ENCODE assay signal across 8 cellular contexts in the genomic region with DNA sequence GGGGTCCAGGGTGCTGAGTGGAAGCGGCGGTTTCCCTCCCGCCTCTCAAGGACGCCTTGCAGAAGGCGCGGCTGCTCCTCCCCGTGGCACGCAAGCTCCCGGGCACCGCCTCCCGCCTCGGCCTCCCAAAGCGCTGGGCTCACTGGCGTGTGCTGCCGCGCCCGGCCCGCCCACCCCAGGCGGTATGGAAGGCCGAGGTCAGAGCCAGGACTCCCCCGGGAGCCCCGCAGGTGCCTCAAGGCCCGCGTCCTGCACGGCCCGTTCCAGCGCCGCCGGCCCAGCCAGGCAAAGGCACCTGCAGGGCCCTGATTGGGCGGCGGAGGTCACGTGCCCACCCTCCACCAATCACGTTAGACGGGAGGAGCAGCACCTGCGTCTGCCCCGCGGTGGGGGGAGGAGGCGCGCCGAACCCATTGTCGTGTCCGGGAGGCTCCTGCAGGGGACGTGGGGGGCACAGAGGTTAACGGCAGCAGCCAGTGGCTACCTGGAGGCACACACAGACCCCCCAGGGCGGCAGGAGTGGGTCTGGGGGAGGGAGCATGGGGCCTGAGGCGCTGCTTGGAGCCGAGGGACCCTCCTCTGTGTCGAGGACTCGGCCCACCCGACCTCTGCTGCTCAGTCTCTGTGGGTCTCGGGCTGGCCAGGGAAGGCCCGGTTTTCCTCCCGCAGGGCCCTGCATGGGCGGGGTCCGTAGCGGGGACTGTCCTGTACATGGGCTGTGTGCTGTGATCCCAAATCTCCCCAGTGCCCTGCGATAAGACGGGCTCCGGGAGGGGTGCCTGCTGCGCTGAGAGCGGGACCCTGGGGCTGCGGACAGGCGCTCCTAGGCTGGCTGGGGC. TPM values are rescaled to one million over a fixed set of nuclear protein-coding genes. Genes with fewer than 3 reads are reported as not detected.
A peak's percentile ranks its signal among the peaks of the same experiment; 100 is the strongest.
DNase-seq lines count a peak whose midpoint lies in the region; ATAC-seq, FAIRE-seq and TF ChIP-seq lines count a peak whose summit lies in the region.

No MANE protein-coding gene starts in this region.

- H3K36me3 ChIP-seq in right atrium auricular region (no peaks in the 10 kb centered on the region), psoas muscle (ENCODE audit: insufficient read depth in 1 of 2, low read depth in 1 of 2) (no peaks in the 10 kb centered on the region)

- H3K27ac ChIP-seq in right atrium auricular region (peak overlapping the region; percentile 85 to 98), psoas muscle (peak overlapping the region; percentile 87)

- 2 to 3% (median 3%) methylated on average over 40 to 63 of the region's 63 CpGs for WGBS in psoas muscle, 3 donors

- CTCF ChIA-PET in T-cell (lab: Charles Lee) = no interaction called here

- H3K27me3 Mint-ChIP-seq in T-cell = no peaks in the 10 kb centered on the region

- H3K4me3 ChIP-seq in GM12875 (ENCODE audit: low read depth, low read length) (peak overlapping the region; percentile 65), right atrium auricular region (peak overlapping the region; percentile 54 to 63), psoas muscle (peak overlapping the region; percentile 85)

- peak overlapping the region; percentile 80 to 81 (median 81) for H3K4me3 Mint-ChIP-seq in T-cell

- peaks cover 5 to 18% (median 7%) of the 10 kb centered on the region in 3 donors for H3K4me1 Mint-ChIP-seq in T-cell

- FAIRE-seq in urothelium cell line (lab: Jason Lieb, UNC) = peak; percentile 97

- H3K9me3 Mint-ChIP-seq in T-cell = no peaks in the 10 kb centered on the region

- no peaks in the 10 kb centered on the region for H3K27me3 ChIP-seq in right atrium auricular region
- H3K27me3 ChIP-seq in psoas muscle (ENCODE audit: insufficient read depth in 3 of 3, low read length in 2 of 3) = no peaks in the 10 kb centered on the region

- H3K27ac Mint-ChIP-seq in T-cell = peak overlapping the region; percentile 90 to 93

- DNase-seq in NCI-H1417 (lab: John Stamatoyannopoulos, UW) (peak; percentile 86 to 99 (median 99)), T-cell (peak; percentile 91 to 99 (median 97)), amygdala (lab: John Stamatoyannopoulos, UW) (peak in 55 of 56 donors; percentile 75 to 98 (median 92)), right atrium auricular region (ENCODE audit: low spot score) (peak; percentile 94), psoas muscle (peak; percentile 94 to 96), urothelium cell line (ENCODE audit: low spot score) (peak; percentile 99)

- intact Hi-C loops in psoas muscle (cut with DNase I) = loop anchor here (2.0 to 5.0 kb wide), 4 partner anchors 42 to 158 kb away; partner anchors contain the start of genes PAXX (in 1 of the 2), PHPT1 (in 1 of the 2) and TMEM141 (in 1 of the 2)

- H3K4me1 ChIP-seq in right atrium auricular region = peaks cover 0 to 66% of the 10 kb centered on the region in 2 donors
- H3K4me1 ChIP-seq in psoas muscle = peaks cover 20% of the 10 kb centered on the region

- no peaks in the 10 kb centered on the region for H3K36me3 Mint-ChIP-seq in T-cell

- no peaks in the 10 kb centered on the region for H3K9me3 ChIP-seq in right atrium auricular region
- H3K9me3 ChIP-seq in psoas muscle = no peaks in the 10 kb centered on the region

- peak; percentile 45 for TF ChIP-seq CTCF in GM12875 (IDR thresholded peaks at IDR 0.05; ENCODE audit: borderline replicate concordance, insufficient read depth, low read depth, low read length)
- peak; percentile 26 to 29 for TF ChIP-seq CTCF in right atrium auricular region (IDR thresholded peaks at IDR 0.05)
- TF ChIP-seq CTCF in psoas muscle (IDR thresholded peaks at IDR 0.05) = no peak

- ATAC-seq in HG02763 (IDR thresholded peaks at IDR 0.05; ENCODE audit: unreplicated experiment) (peak; percentile 79), T-cell (replicated peaks in 1 of 4) (peak; percentile 94 to 97 (median 95)), psoas muscle (peak; percentile 87 to 93 (median 89))

- POLR2A ChIA-PET in T-cell (lab: Charles Lee) = no interaction called here

RNA-seq across cellular contexts. Expression of gene LCN12, which starts 2.0 kb away (rescaled TPM):
- 1 to 10 TPM; 1.1 to 3.3 (median 2.2) TPM for total RNA-seq in T-cell
- 10 to 100 TPM; 10.8 to 11.3 TPM for total RNA-seq in right atrium auricular region
- 1 to 10 TPM in 1 of 4 donors, under 1 TPM in 2, not detected in 1; 0.38 to 1.5 (median 0.48) TPM for total RNA-seq in psoas muscle
- polyA plus RNA-seq in psoas muscle = under 1 TPM; 0.06 to 0.17 (median 0.13) TPM

RNA-seq across cellular contexts. Expression of gene C8G, which starts 5.0 kb away (rescaled TPM):
- 1 to 10 TPM; 1.7 to 3.8 (median 3.2) TPM for total RNA-seq in T-cell
- total RNA-seq in right atrium auricular region = not detected
- total RNA-seq in psoas muscle = 1 to 10 TPM; 1.7 to 7.9 (median 5.9) TPM
- polyA plus RNA-seq in psoas muscle = 1 to 10 TPM; 3.4 to 6.0 (median 4.5) TPM

RNA-seq across cellular contexts. Expression of gene FBXW5, which starts 5.5 kb away (rescaled TPM):
- total RNA-seq in T-cell (100 to 1,000 TPM in 3 of 5 donors, 10 to 100 TPM in 2; 60.9 to 161 (median 145) TPM), right atrium auricular region (100 to 1,000 TPM; 203 to 233 TPM), psoas muscle (100 to 1,000 TPM; 135 to 236 (median 171) TPM)
- 100 to 1,000 TPM; 202 to 261 (median 213) TPM for polyA plus RNA-seq in psoas muscle

RNA-seq across cellular contexts. Expression of gene PTGDS, which starts 27.3 kb away (rescaled TPM):
- total RNA-seq in T-cell (10 to 100 TPM in 4 of 5 donors, 1 to 10 TPM in 1; 9.6 to 56.6 (median 26.4) TPM), right atrium auricular region (1,000 to 10,000 TPM; 1,799 to 2,426 TPM), psoas muscle (100 to 1,000 TPM in 1 of 4 donors, 10 to 100 TPM in 3; 23.3 to 130 (median 74.3) TPM)
- 10 to 100 TPM; 29.9 to 37.9 (median 37.8) TPM for polyA plus RNA-seq in psoas muscle

RNA-seq across cellular contexts. Expression of gene LCNL1, which starts 32.8 kb away (rescaled TPM):
- total RNA-seq in T-cell = 1 to 10 TPM in 3 of 5 donors, under 1 TPM in 2; 0.29 to 2.2 (median 1.3) TPM
- total RNA-seq in right atrium auricular region = 1 to 10 TPM in 1 of 2 donors, under 1 TPM in 1; 0.24 to 1.1 TPM
- under 1 TPM; 0.10 to 0.79 (median 0.38) TPM for total RNA-seq in psoas muscle
- under 1 TPM; 0.04 to 0.14 (median 0.06) TPM for polyA plus RNA-seq in psoas muscle

Comparison
In these comparisons a context has a peak if more than half of its experiments do, and no peak if none do; other contexts are left out.
1. Peak in every context shown above with its lines: DNase-seq, ATAC-seq, H3K4me3 ChIP-seq and H3K27ac ChIP-seq.